ENCODE assay signal across 8 cellular contexts in genomic region chr19:1848399-1849131, GRCh38. TPM values are rescaled to one million over a fixed set of nuclear protein-coding genes. Genes with fewer than 3 reads are reported as not detected.
A peak's percentile ranks its signal among the peaks of the same experiment; 100 is the strongest.
DNase-seq lines count a peak whose midpoint lies in the region; ATAC-seq and TF ChIP-seq lines count a peak whose summit lies in the region.

Gene REXO1 (minus strand): TSS chr19:1848483. CDS start chr19:1848358, 125 bp downstream.

- H3K4me3 Mint-ChIP-seq in activated T-helper 2 cell treated with anti-CD3 and anti-CD28 coated beads, Interferon-gamma antibody, Interleukin-2, Interleukin-4, amounts not matched to agents 10 μg/mL and 5 μg/mL and 100 μg/mL, durations not matched to agents 14 hours and 24 hours and 36 hours (ENCODE audit: low read depth) = peak within 1 kb of the TSS; percentile 95
- peak within 1 kb of the TSS; percentile 95 for H3K4me3 Mint-ChIP-seq in nephron progenitor cell
- peak within 1 kb of the TSS; percentile 91 to 94 for H3K4me3 Mint-ChIP-seq in stimulated activated naive CD8-positive, alpha-beta T cell treated with anti-CD3 and anti-CD28 coated beads, Interleukin-15, amount 100 ng/mL, for 72 hours

- peaks cover 20% of the 10 kb centered on the region for H3K36me3 ChIP-seq in RWPE2 (ENCODE audit: low read depth)

- H3K4me1 Mint-ChIP-seq in activated T-helper 2 cell treated with anti-CD3 and anti-CD28 coated beads, Interferon-gamma antibody, Interleukin-2, Interleukin-4, amounts not matched to agents 10 μg/mL and 5 μg/mL and 100 μg/mL, durations not matched to agents 14 hours and 24 hours and 36 hours (ENCODE audit: low read depth) = peaks cover 35% of the 10 kb centered on the region
- H3K4me1 Mint-ChIP-seq in nephron progenitor cell = peaks cover 42% of the 10 kb centered on the region
- H3K4me1 Mint-ChIP-seq in stimulated activated naive CD8-positive, alpha-beta T cell treated with anti-CD3 and anti-CD28 coated beads, Interleukin-15, amount 100 ng/mL, for 72 hours = peaks cover 85% of the 10 kb centered on the region

- TF ChIP-seq CTCF in RWPE2 (IDR thresholded peaks at IDR 0.05; ENCODE audit: poor library complexity, severe bottlenecking) (peak; percentile 92), fibroblast of the aortic adventitia (IDR thresholded peaks at IDR 0.05; ENCODE audit: insufficient read depth, low read length) (peak; percentile 93), nephron progenitor cell (IDR thresholded peaks at IDR 0.05) (peak; percentile 91)

- no peaks in the 10 kb centered on the region for H3K9me3 ChIP-seq in RWPE2 (ENCODE audit: severe bottlenecking)

- intact Hi-C loops in activated T-helper 2 cell treated with anti-CD3 and anti-CD28 coated beads, Interferon-gamma antibody, Interleukin-2, Interleukin-4, amounts not matched to agents 10 μg/mL and 5 μg/mL and 100 μg/mL, durations not matched to agents 14 hours and 24 hours and 36 hours (cut with micrococcal nuclease) = no loop called here

- peaks cover 22% of the 10 kb centered on the region for H3K36me3 Mint-ChIP-seq in activated T-helper 2 cell treated with anti-CD3 and anti-CD28 coated beads, Interferon-gamma antibody, Interleukin-2, Interleukin-4, amounts not matched to agents 10 μg/mL and 5 μg/mL and 100 μg/mL, durations not matched to agents 14 hours and 24 hours and 36 hours (ENCODE audit: low read depth)
- no peaks in the 10 kb centered on the region for H3K36me3 Mint-ChIP-seq in nephron progenitor cell (ENCODE audit: low read depth)

- H3K27ac ChIP-seq in RWPE2 (ENCODE audit: poor library complexity, severe bottlenecking) = peak within 1 kb of the TSS; percentile 81

- H3K27me3 ChIP-seq in RWPE2 (ENCODE audit: insufficient read depth, poor library complexity, severe bottlenecking) = no peaks in the 10 kb centered on the region

- DNase-seq in ELR (ENCODE audit: low read depth) (peak; percentile 94), H4 (ENCODE audit: low spot score) (peak; percentile 81), LoVo (ENCODE audit: low spot score) (peak; percentile 96), RWPE2 (ENCODE audit: low spot score) (peak; percentile 86), fibroblast of the aortic adventitia (ENCODE audit: low read depth) (peak; percentile 93), nephron progenitor cell (peak; percentile 98)
- peak; percentile 96 for DNase-seq in activated T-helper 2 cell treated with anti-CD3 and anti-CD28 coated beads, Interferon-gamma antibody, Interleukin-2, Interleukin-4, amounts not matched to agents 10 μg/mL and 5 μg/mL and 100 μg/mL, durations not matched to agents 14 hours and 24 hours and 36 hours (ENCODE audit: low spot score)
- peak; percentile 98 to 99 for DNase-seq in stimulated activated naive CD8-positive, alpha-beta T cell treated with anti-CD3 and anti-CD28 coated beads, Interleukin-15, amount 100 ng/mL, for 72 hours

- peak within 1 kb of the TSS; percentile 93 for H3K27ac Mint-ChIP-seq in activated T-helper 2 cell treated with anti-CD3 and anti-CD28 coated beads, Interferon-gamma antibody, Interleukin-2, Interleukin-4, amounts not matched to agents 10 μg/mL and 5 μg/mL and 100 μg/mL, durations not matched to agents 14 hours and 24 hours and 36 hours
- H3K27ac Mint-ChIP-seq in nephron progenitor cell = peak within 1 kb of the TSS; percentile 98
- H3K27ac Mint-ChIP-seq in stimulated activated naive CD8-positive, alpha-beta T cell treated with anti-CD3 and anti-CD28 coated beads, Interleukin-15, amount 100 ng/mL, for 72 hours = peak within 1 kb of the TSS; percentile 98 to 99

- no peaks in the 10 kb centered on the region for H3K4me1 ChIP-seq in RWPE2 (ENCODE audit: insufficient read depth, poor library complexity, severe bottlenecking)

- ATAC-seq in RWPE2 (ENCODE audit: low read depth) = peak; percentile 58
- ATAC-seq in stimulated activated naive CD8-positive, alpha-beta T cell treated with anti-CD3 and anti-CD28 coated beads, Interleukin-15, amount 100 ng/mL, for 72 hours = peak; percentile 82

- no peaks in the 10 kb centered on the region for H3K9me3 Mint-ChIP-seq in activated T-helper 2 cell treated with anti-CD3 and anti-CD28 coated beads, Interferon-gamma antibody, Interleukin-2, Interleukin-4, amounts not matched to agents 10 μg/mL and 5 μg/mL and 100 μg/mL, durations not matched to agents 14 hours and 24 hours and 36 hours
- no peaks in the 10 kb centered on the region for H3K9me3 Mint-ChIP-seq in nephron progenitor cell
- no peaks in the 10 kb centered on the region for H3K9me3 Mint-ChIP-seq in stimulated activated naive CD8-positive, alpha-beta T cell treated with anti-CD3 and anti-CD28 coated beads, Interleukin-15, amount 100 ng/mL, for 72 hours

- H3K27me3 Mint-ChIP-seq in activated T-helper 2 cell treated with anti-CD3 and anti-CD28 coated beads, Interferon-gamma antibody, Interleukin-2, Interleukin-4, amounts not matched to agents 10 μg/mL and 5 μg/mL and 100 μg/mL, durations not matched to agents 14 hours and 24 hours and 36 hours (ENCODE audit: low read depth) = no peaks in the 10 kb centered on the region
- peaks cover 3% of the 10 kb centered on the region for H3K27me3 Mint-ChIP-seq in nephron progenitor cell (ENCODE audit: low read depth, poor library complexity)
- no peaks in the 10 kb centered on the region for H3K27me3 Mint-ChIP-seq in stimulated activated naive CD8-positive, alpha-beta T cell treated with anti-CD3 and anti-CD28 coated beads, Interleukin-15, amount 100 ng/mL, for 72 hours

- H3K4me3 ChIP-seq in RWPE2 (ENCODE audit: severe bottlenecking) (peak within 1 kb of the TSS; percentile 84), fibroblast of the aortic adventitia (ENCODE audit: low read depth, low read length) (peak within 1 kb of the TSS; percentile 94)

RNA-seq across cellular contexts. Expression of gene REXO1, which starts in this region (rescaled TPM):
- total RNA-seq in H4 (2014; rRNA removed; shearing (Covaris generic)) = 2.3 and 4.2 TPM in 2 replicates
- 55.2 and 56.6 TPM in 2 replicates for total RNA-seq in activated T-helper 2 cell treated with anti-CD3 and anti-CD28 coated beads, Interferon-gamma antibody, Interleukin-2, Interleukin-4, amounts not matched to agents 10 μg/mL and 5 μg/mL and 100 μg/mL, durations not matched to agents 14 hours and 24 hours and 36 hours
- 9.0 and 13.0 TPM in 2 replicates for total RNA-seq in fibroblast of the aortic adventitia (ENCODE audit: low replicate concordance)

Comparison
In these comparisons a context has a peak if more than half of its experiments do, and no peak if none do; other contexts are left out.
1. Peak in every context shown above with its lines: DNase-seq, ATAC-seq, H3K4me3 ChIP-seq and H3K27ac ChIP-seq.